ENCODE assay signal across 8 cellular contexts in genomic region chr9:91426123-91426745, GRCh38. TPM values are rescaled to one million over a fixed set of nuclear protein-coding genes. Genes with fewer than 3 reads are reported as not detected.
A peak's percentile ranks its signal among the peaks of the same experiment; 100 is the strongest.
DNase-seq lines count a peak whose midpoint lies in the region; ATAC-seq and TF ChIP-seq lines count a peak whose summit lies in the region.

No MANE protein-coding gene starts in this region.

- H3K27ac Mint-ChIP-seq in activated T-helper 17 cell treated with anti-CD3 and anti-CD28 coated beads, Interleukin-2, amount 50 U/mL, for 72 hours: peak overlapping the region; percentile 97
- H3K27ac Mint-ChIP-seq in endothelial cell (ENCODE audit: unreplicated experiment): no peak overlapping the region

- no peaks in the 10 kb centered on the region for H3K27me3 Mint-ChIP-seq in activated T-helper 17 cell treated with anti-CD3 and anti-CD28 coated beads, Interleukin-2, amount 50 U/mL, for 72 hours
- peaks cover 10% of the 10 kb centered on the region for H3K27me3 Mint-ChIP-seq in endothelial cell (ENCODE audit: unreplicated experiment)

- peak; percentile 57 for DNase-seq in activated CD8-positive, alpha-beta memory T cell treated with anti-CD3 and anti-CD28 coated beads for 24 hours
- no peak for DNase-seq in activated CD8-positive, alpha-beta memory T cell treated with anti-CD3 and anti-CD28 coated beads, Interleukin-2, amount 50 U/mL, for 48 hours
- DNase-seq in M059J (ENCODE audit: low read depth) (peak; percentile 71), left colon (no peak), endothelial cell (ENCODE audit: low spot score) (no peak)

- no peak for TF ChIP-seq CTCF in endothelial cell (IDR thresholded peaks at IDR 0.05; ENCODE audit: unreplicated experiment)

- peaks cover 31% of the 10 kb centered on the region for H3K36me3 Mint-ChIP-seq in activated T-helper 17 cell treated with anti-CD3 and anti-CD28 coated beads, Interleukin-2, amount 50 U/mL, for 72 hours (ENCODE audit: low read depth)
- peaks cover 9% of the 10 kb centered on the region for H3K36me3 Mint-ChIP-seq in endothelial cell (ENCODE audit: low read depth, unreplicated experiment)

- peak overlapping the region; percentile 99 for H3K4me3 Mint-ChIP-seq in activated T-helper 17 cell treated with anti-CD3 and anti-CD28 coated beads, Interleukin-2, amount 50 U/mL, for 72 hours
- H3K4me3 Mint-ChIP-seq in endothelial cell (ENCODE audit: unreplicated experiment): no peak overlapping the region

- peaks cover 33% of the 10 kb centered on the region for H3K4me1 Mint-ChIP-seq in activated T-helper 17 cell treated with anti-CD3 and anti-CD28 coated beads, Interleukin-2, amount 50 U/mL, for 72 hours
- peaks cover 18% of the 10 kb centered on the region for H3K4me1 Mint-ChIP-seq in endothelial cell (ENCODE audit: unreplicated experiment)

- no peak for ATAC-seq in activated T-helper 17 cell treated with anti-CD3 and anti-CD28 coated beads, Interleukin-2, amount 50 U/mL, for 72 hours (replicated peaks)
- ATAC-seq in left colon (peak; percentile 23), HG02840 (IDR thresholded peaks at IDR 0.05; ENCODE audit: low FRiP score, unreplicated experiment) (no peak), HG03565 (IDR thresholded peaks at IDR 0.05; ENCODE audit: unreplicated experiment) (no peak)

- intact Hi-C loops in left colon (cut with DNase I, micrococcal nuclease): loop anchor here in 1 of 2 donors (5.0 kb wide), 2 partner anchors 389 to 509 kb away; no protein-coding TSS in a partner anchor

- no peaks in the 10 kb centered on the region for H3K9me3 Mint-ChIP-seq in activated T-helper 17 cell treated with anti-CD3 and anti-CD28 coated beads, Interleukin-2, amount 50 U/mL, for 72 hours
- no peaks in the 10 kb centered on the region for H3K9me3 Mint-ChIP-seq in endothelial cell (ENCODE audit: unreplicated experiment)

RNA-seq across cellular contexts. Expression of gene NFIL3, which starts 2.6 kb away (rescaled TPM):
- total RNA-seq in M059J (2014; rRNA removed; shearing (Covaris generic)): 15.4 and 20.6 TPM in 2 replicates
- total RNA-seq in activated T-helper 17 cell treated with anti-CD3 and anti-CD28 coated beads, Interleukin-2, amount 50 U/mL, for 72 hours: 10 to 100 TPM; 26.6 to 67.7 TPM
- total RNA-seq in left colon: 10 to 100 TPM; 13.7 to 23.5 TPM
- total RNA-seq in endothelial cell (ENCODE audit: unreplicated experiment): 9.6 TPM

Comparison
In these comparisons a context has a peak if more than half of its experiments do, and no peak if none do; other contexts are left out.
1. DNase-seq: peak in activated CD8-positive, alpha-beta memory T cell treated with anti-CD3 and anti-CD28 coated beads for 24 hours (single experiment) and M059J (single experiment); none in activated CD8-positive, alpha-beta memory T cell treated with anti-CD3 and anti-CD28 coated beads, Interleukin-2, amount 50 U/mL, for 48 hours (single experiment), left colon (0 of 2) and endothelial cell (single experiment).